20 cellular contexts compared by ENCODE assay signal in the genomic region with DNA sequence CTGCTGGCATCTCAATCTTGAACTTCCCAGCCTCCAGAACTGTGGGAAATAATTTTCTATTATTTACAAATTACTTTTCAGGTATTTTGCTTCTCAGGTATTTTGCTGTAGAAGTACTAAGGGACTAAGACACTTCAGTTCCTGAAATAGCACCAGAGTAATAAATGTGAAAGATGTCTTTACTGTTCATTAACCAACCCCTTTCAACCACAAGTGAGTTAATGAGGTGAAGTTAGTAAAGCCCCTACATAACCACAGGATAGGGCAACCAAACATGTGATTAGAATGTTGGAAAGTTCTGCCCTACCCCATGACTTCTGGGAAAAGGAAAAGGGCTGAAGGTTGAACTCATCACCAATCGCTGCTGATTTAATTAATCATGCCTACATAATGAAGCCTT. TPM values are rescaled to one million over a fixed set of nuclear protein-coding genes. Genes with fewer than 3 reads are reported as not detected.
DNase-seq lines count a peak whose midpoint lies in the region; ATAC-seq and TF ChIP-seq lines count a peak whose summit lies in the region.
"Had no signal": no experiment of that assay in that cellular context is flagged by ENCODE, and none has a peak within 500 bp of the region (broad histone marks: within the 10 kb centered on the region; RNA-seq: fewer than 3 reads in every experiment).

No MANE protein-coding gene starts in this region.

- H3K9me3 ChIP-seq in thyroid gland (no peaks in the 10 kb centered on the region), esophagus squamous epithelium (peaks cover 0 to 11% (median 3%) of the 10 kb centered on the region in 3 donors)
- H3K9me3 ChIP-seq: prostate gland, uterus had no signal

- no peaks in the 10 kb centered on the region for H3K27me3 ChIP-seq in thyroid gland
- no peaks in the 10 kb centered on the region for H3K27me3 ChIP-seq in esophagus squamous epithelium
- H3K27me3 ChIP-seq: brain microvascular endothelial cell, hepatocyte, Peyer's patch, uterus had no signal

- intact Hi-C loops in natural killer cell (cut with micrococcal nuclease) (no loop called here), activated B cell treated with CpG ODN at 0.5 μM for 24 hours (cut with micrococcal nuclease) (no loop called here), thyroid gland (cut with DNase I) (no loop called here), esophagus squamous epithelium (cut with DNase I) (no loop called here)

- H3K36me3 Mint-ChIP-seq in natural killer cell (no peaks in the 10 kb centered on the region), activated B cell treated with CpG ODN at 0.5 μM for 24 hours (ENCODE audit: low read depth) (peaks cover 36% of the 10 kb centered on the region)
- H3K36me3 Mint-ChIP-seq in natural killer cell treated with Interleukin-12 subunit alpha and Interleukin-12 subunit beta and Interleukin-15 and Interleukin-18, amount 100 ng/mL, for 72 hours = peaks cover 19% of the 10 kb centered on the region
- H3K36me3 Mint-ChIP-seq in naive thymus-derived CD8-positive, alpha-beta T cell = peaks cover 6 to 56% (median 43%) of the 10 kb centered on the region in 3 donors

- H3K4me1 Mint-ChIP-seq in natural killer cell (peaks cover 0 to 6% of the 10 kb centered on the region in 2 donors), activated B cell treated with CpG ODN at 0.5 μM for 24 hours (peaks cover 7% of the 10 kb centered on the region)
- H3K4me1 Mint-ChIP-seq in natural killer cell treated with Interleukin-12 subunit alpha and Interleukin-12 subunit beta and Interleukin-15 and Interleukin-18, amount 100 ng/mL, for 72 hours (ENCODE audit: low read depth in 2 of 2) = peaks cover 4 to 6% of the 10 kb centered on the region in 2 donors
- H3K4me1 Mint-ChIP-seq in naive thymus-derived CD8-positive, alpha-beta T cell = peaks cover 0 to 14% (median 5%) of the 10 kb centered on the region in 4 donors

- no peak overlapping the region for H3K27ac ChIP-seq in thyroid gland
- H3K27ac ChIP-seq in esophagus squamous epithelium = no peak overlapping the region
- H3K27ac ChIP-seq: brain microvascular endothelial cell had no signal

- CTCF ChIA-PET in activated B cell treated with CpG ODN at 0.5 μM for 24 hours (lab: Charles Lee) = no interaction called here

- H3K4me3 ChIP-seq in thyroid gland (replicated peaks in 1 of 3) (no peak overlapping the region), esophagus squamous epithelium (no peak overlapping the region)
- H3K4me3 ChIP-seq: hepatocyte, Peyer's patch, prostate gland, uterus had no signal

- DNase-seq in natural killer cell (no peak), activated B cell treated with CpG ODN at 0.5 μM for 24 hours (no peak), thyroid gland (no peak), esophagus squamous epithelium (lab: John Stamatoyannopoulos, UW) (no peak)
- no peak for DNase-seq in natural killer cell treated with Interleukin-12 subunit alpha and Interleukin-12 subunit beta and Interleukin-15 and Interleukin-18, amount 100 ng/mL, for 72 hours (ENCODE audit: low spot score)
- DNase-seq in naive thymus-derived CD8-positive, alpha-beta T cell = no peak
- DNase-seq: activated CD4-positive, alpha-beta T cell treated with anti-CD3 and anti-CD28 coated beads for 4 hours; brain microvascular endothelial cell; effector CD4-positive, alpha-beta T cell; immature natural killer cell; Kasumi-1; NCI-H1694 treated with DMSO at 0.1 percent for 48 hours; NCI-H526; Peyer's patch; substantia nigra; uterus had no signal

- TF ChIP-seq POLR2A in thyroid gland (IDR thresholded peaks at IDR 0.05) = no peak
- TF ChIP-seq POLR2A in esophagus squamous epithelium (IDR thresholded peaks at IDR 0.05) = no peak

- TF ChIP-seq CTCF in natural killer cell (IDR thresholded peaks at IDR 0.05) (no peak), activated B cell treated with CpG ODN at 0.5 μM for 24 hours (IDR thresholded peaks at IDR 0.05) (no peak), thyroid gland (IDR thresholded peaks at IDR 0.05) (no peak), esophagus squamous epithelium (IDR thresholded peaks at IDR 0.05) (no peak)

- no peaks in the 10 kb centered on the region for H3K36me3 ChIP-seq in thyroid gland
- peaks cover 0 to 41% (median 0%) of the 10 kb centered on the region in 3 donors for H3K36me3 ChIP-seq in esophagus squamous epithelium
- H3K36me3 ChIP-seq: brain microvascular endothelial cell, prostate gland, uterus had no signal

- no peak overlapping the region for H3K27ac Mint-ChIP-seq in natural killer cell
- no peak overlapping the region for H3K27ac Mint-ChIP-seq in natural killer cell treated with Interleukin-12 subunit alpha and Interleukin-12 subunit beta and Interleukin-15 and Interleukin-18, amount 100 ng/mL, for 72 hours
- H3K27ac Mint-ChIP-seq in activated B cell treated with CpG ODN at 0.5 μM for 24 hours = no peak overlapping the region
- peak overlapping the region in 3 of 10 donors; percentile 32 to 97 (median 33) for H3K27ac Mint-ChIP-seq in naive thymus-derived CD8-positive, alpha-beta T cell

- H3K27me3 Mint-ChIP-seq in natural killer cell (ENCODE audit: low read depth in 2 of 2) (no peaks in the 10 kb centered on the region), activated B cell treated with CpG ODN at 0.5 μM for 24 hours (no peaks in the 10 kb centered on the region)
- H3K27me3 Mint-ChIP-seq in natural killer cell treated with Interleukin-12 subunit alpha and Interleukin-12 subunit beta and Interleukin-15 and Interleukin-18, amount 100 ng/mL, for 72 hours = no peaks in the 10 kb centered on the region
- H3K27me3 Mint-ChIP-seq in naive thymus-derived CD8-positive, alpha-beta T cell = no peaks in the 10 kb centered on the region

- WGBS in thyroid gland, 2 donors = 77 to 95% methylated on average over 1 of the region's 1 CpG
- WGBS in esophagus squamous epithelium, 2 donors = 44 to 50% methylated on average over 1 of the region's 1 CpG

- H3K4me3 Mint-ChIP-seq in natural killer cell = peak overlapping the region; percentile 73
- H3K4me3 Mint-ChIP-seq in natural killer cell treated with Interleukin-12 subunit alpha and Interleukin-12 subunit beta and Interleukin-15 and Interleukin-18, amount 100 ng/mL, for 72 hours = no peak overlapping the region
- H3K4me3 Mint-ChIP-seq in activated B cell treated with CpG ODN at 0.5 μM for 24 hours = peak overlapping the region; percentile 72
- H3K4me3 Mint-ChIP-seq in naive thymus-derived CD8-positive, alpha-beta T cell = peak overlapping the region in 6 of 10 donors; percentile 29 to 88 (median 86)

- no peak for ATAC-seq in natural killer cell
- ATAC-seq in natural killer cell treated with Interleukin-12 subunit alpha and Interleukin-12 subunit beta and Interleukin-15 and Interleukin-18, amount 100 ng/mL, for 72 hours = no peak
- ATAC-seq in activated B cell treated with CpG ODN at 0.5 μM for 24 hours (ENCODE audit: low read depth) = no peak
- ATAC-seq in naive thymus-derived CD8-positive, alpha-beta T cell = no peak
- no peak for ATAC-seq in GM21576 (IDR thresholded peaks at IDR 0.05; ENCODE audit: unreplicated experiment)
- ATAC-seq: esophagus mucosa had no signal

- POLR2A ChIA-PET in activated B cell treated with CpG ODN at 0.5 μM for 24 hours (lab: Charles Lee) = interaction anchor here (1.5 kb wide), 1 partner anchor 51 kb away, joined by 7 read pairs; no protein-coding TSS in a partner anchor
- POLR2A ChIA-PET in naive thymus-derived CD8-positive, alpha-beta T cell (lab: Charles Lee) = interaction anchor here (1.0 to 3.5 kb wide), 3 partner anchors 9 to 51 kb away, joined by 3 to 99 read pairs (median 16); a partner anchor contains a TSS

- peaks cover 0 to 2% of the 10 kb centered on the region in 2 donors for H3K9me3 Mint-ChIP-seq in natural killer cell
- H3K9me3 Mint-ChIP-seq in natural killer cell treated with Interleukin-12 subunit alpha and Interleukin-12 subunit beta and Interleukin-15 and Interleukin-18, amount 100 ng/mL, for 72 hours = peaks cover 4% of the 10 kb centered on the region
- peaks cover 7% of the 10 kb centered on the region for H3K9me3 Mint-ChIP-seq in activated B cell treated with CpG ODN at 0.5 μM for 24 hours
- H3K9me3 Mint-ChIP-seq in naive thymus-derived CD8-positive, alpha-beta T cell = peaks cover 0 to 30% (median 16%) of the 10 kb centered on the region in 9 donors

- peaks cover 4 to 16% of the 10 kb centered on the region in 2 donors for H3K4me1 ChIP-seq in thyroid gland
- H3K4me1 ChIP-seq in esophagus squamous epithelium = peaks cover 0 to 25% (median 11%) of the 10 kb centered on the region in 3 donors
- H3K4me1 ChIP-seq: prostate gland had no signal

RNA-seq across cellular contexts. Expression of a gene that starts 2.7 kb away (rescaled TPM):
- total RNA-seq in natural killer cell (10 to 100 TPM in 2 of 3 donors, 1 to 10 TPM in 1; 7.1 to 19.5 (median 10.0) TPM), activated B cell treated with CpG ODN at 0.5 μM for 24 hours (7.8 and 9.5 TPM in 2 replicates), thyroid gland (10 to 100 TPM in 1 of 4 donors, 1 to 10 TPM in 3; 6.0 to 11.6 (median 8.2) TPM), esophagus squamous epithelium (10 to 100 TPM in 1 of 4 donors, 1 to 10 TPM in 2, under 1 TPM in 1; 0.87 to 10.3 (median 1.4) TPM)
- total RNA-seq in natural killer cell treated with Interleukin-12 subunit alpha and Interleukin-12 subunit beta and Interleukin-15 and Interleukin-18, amount 100 ng/mL, for 72 hours = 1 to 10 TPM; 3.0 to 6.1 TPM
- total RNA-seq in naive thymus-derived CD8-positive, alpha-beta T cell = 10 to 100 TPM; 16.0 to 19.6 TPM
- 1 to 10 TPM; 5.1 to 10.0 (median 6.8) TPM for polyA plus RNA-seq in naive thymus-derived CD8-positive, alpha-beta T cell

RNA-seq across cellular contexts. Expression of a gene that starts 9.8 kb away (rescaled TPM):
- total RNA-seq in natural killer cell (1 to 10 TPM; 2.6 to 6.8 (median 5.0) TPM), activated B cell treated with CpG ODN at 0.5 μM for 24 hours (10.3 and 11.5 TPM in 2 replicates), thyroid gland (10 to 100 TPM in 3 of 4 donors, 1 to 10 TPM in 1; 9.8 to 18.7 (median 14.6) TPM), esophagus squamous epithelium (1 to 10 TPM; 2.4 to 7.1 (median 4.1) TPM)
- 1 to 10 TPM; 4.0 to 9.3 TPM for total RNA-seq in natural killer cell treated with Interleukin-12 subunit alpha and Interleukin-12 subunit beta and Interleukin-15 and Interleukin-18, amount 100 ng/mL, for 72 hours
- 10 to 100 TPM; 16.6 to 20.6 TPM for total RNA-seq in naive thymus-derived CD8-positive, alpha-beta T cell
- polyA plus RNA-seq in naive thymus-derived CD8-positive, alpha-beta T cell = 1 to 10 TPM; 5.1 to 6.6 (median 5.7) TPM
